Comparison of ENCODE assay signal across 1 cellular context in the genomic region with DNA sequence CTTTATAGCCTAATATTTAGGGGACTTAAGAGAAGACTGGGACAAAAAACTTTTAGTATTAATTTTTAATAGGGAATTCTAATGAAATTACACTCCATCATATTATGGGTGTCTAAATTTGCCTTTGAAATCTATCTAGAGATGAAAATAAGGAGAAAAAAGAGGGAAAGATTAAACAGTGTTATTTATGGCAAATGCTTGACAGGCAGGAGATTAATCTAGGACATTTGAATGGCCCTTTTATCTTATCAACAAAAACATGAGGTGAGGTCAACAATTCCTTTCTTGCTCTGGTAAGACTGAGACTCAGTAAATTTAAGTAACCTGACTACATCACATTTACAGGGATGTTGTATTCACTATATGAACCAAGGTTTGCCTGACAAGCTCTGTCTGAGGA.
A peak's percentile ranks its signal among the peaks of the same experiment; 100 is the strongest.
TF ChIP-seq lines count a peak whose summit lies in the region.

No MANE protein-coding gene starts in this region.

TF ChIP-seq in K562, 482 proteins besides CTCF, POLR2A, EP300 and RAD21 (continued from another document and continues in another):
- TF ChIP-seq MGA (IDR thresholded peaks at IDR 0.05) (no peak), STAT5A (IDR thresholded peaks at IDR 0.05; ENCODE audit: borderline replicate concordance, low read length) (no peak), KLF13 (tag; IDR thresholded peaks at IDR 0.05; ENCODE audit: borderline replicate concordance, low read depth) (no peak), RFX1 (IDR thresholded peaks at IDR 0.05) (no peak), MEIS2 (IDR thresholded peaks at IDR 0.05; ENCODE audit: partially characterized antibody) (peak; percentile 93), CREBBP (IDR thresholded peaks at IDR 0.05; ENCODE audit: low read depth, low read length) (no peak), HNRNPL (IDR thresholded peaks at IDR 0.05; ENCODE audit: low read depth, low read length) (no peak), MAFG (tag; conservative IDR thresholded peaks at IDR 0.05) (no peak), PPARD (CRISPR knock-in tag; IDR thresholded peaks at IDR 0.05) (no peak), PBX2 (CRISPR knock-in tag; IDR thresholded peaks at IDR 0.05; ENCODE audit: low read depth) (no peak), PBX2 (tag; conservative IDR thresholded peaks at IDR 0.05; ENCODE audit: low read depth) (peak; percentile 65), MCM2 (IDR thresholded peaks at IDR 0.05; ENCODE audit: low read depth) (no peak), ZBTB8A (IDR thresholded peaks at IDR 0.05; ENCODE audit: partially characterized antibody) (no peak), U2AF1 (optimal IDR thresholded peaks at IDR 0.05; ENCODE audit: low read depth, low read length) (no peak), MTA3 (IDR thresholded peaks at IDR 0.05; ENCODE audit: borderline replicate concordance) (no peak), PHTF2 (CRISPR knock-in tag; IDR thresholded peaks at IDR 0.05) (no peak), BCL6 (CRISPR knock-in tag; IDR thresholded peaks at IDR 0.05) (no peak), ZBTB17 (CRISPR knock-in tag; IDR thresholded peaks at IDR 0.05) (no peak), TAL1 (IDR thresholded peaks at IDR 0.05) (peak; percentile 37), TBP (optimal IDR thresholded peaks at IDR 0.05; ENCODE audit: low read depth, low read length) (no peak), PTRF (tag; IDR thresholded peaks at IDR 0.05) (no peak), HDGF (IDR thresholded peaks at IDR 0.05) (no peak), ZNF239 (CRISPR knock-in tag; IDR thresholded peaks at IDR 0.05) (no peak), CBFB (CRISPR knock-in tag; IDR thresholded peaks at IDR 0.05) (no peak), NFIC (IDR thresholded peaks at IDR 0.05) (no peak), TEAD4 (IDR thresholded peaks at IDR 0.05; ENCODE audit: low read length) (0 out of 2 replicates have a peak, but pooled peaks have one; percentile 25), TEAD4 (CRISPR knock-in tag; IDR thresholded peaks at IDR 0.05; ENCODE audit: borderline replicate concordance) (no peak), ZBTB1 (CRISPR knock-in tag; IDR thresholded peaks at IDR 0.05; ENCODE audit: borderline replicate concordance, low read depth) (no peak), BACH1 (tag; IDR thresholded peaks at IDR 0.05) (no peak), TFAM (CRISPR knock-in tag; conservative IDR thresholded peaks at IDR 0.05) (no peak), ZNF79 (CRISPR knock-in tag; IDR thresholded peaks at IDR 0.05; ENCODE audit: low read depth) (no peak), ARID1B (IDR thresholded peaks at IDR 0.05) (peak; percentile 76), TCFL5 (CRISPR knock-in tag; conservative IDR thresholded peaks at IDR 0.05) (no peak), RFX7 (CRISPR knock-in tag; IDR thresholded peaks at IDR 0.05) (no peak), HEY1 (CRISPR knock-in tag; IDR thresholded peaks at IDR 0.05; ENCODE audit: borderline replicate concordance) (no peak), SMARCB1 (IDR thresholded peaks at IDR 0.05; ENCODE audit: insufficient read length, low read depth) (no peak)
- TF ChIP-seq, protein P1, sequence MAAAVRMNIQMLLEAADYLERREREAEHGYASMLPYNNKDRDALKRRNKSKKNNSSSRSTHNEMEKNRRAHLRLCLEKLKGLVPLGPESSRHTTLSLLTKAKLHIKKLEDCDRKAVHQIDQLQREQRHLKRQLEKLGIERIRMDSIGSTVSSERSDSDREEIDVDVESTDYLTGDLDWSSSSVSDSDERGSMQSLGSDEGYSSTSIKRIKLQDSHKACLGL (CRISPR knock-in tag; IDR thresholded peaks at IDR 0.05; ENCODE audit: borderline replicate concordance, poor library complexity, severe bottlenecking), result no peak
- TF ChIP-seq, protein P2, sequence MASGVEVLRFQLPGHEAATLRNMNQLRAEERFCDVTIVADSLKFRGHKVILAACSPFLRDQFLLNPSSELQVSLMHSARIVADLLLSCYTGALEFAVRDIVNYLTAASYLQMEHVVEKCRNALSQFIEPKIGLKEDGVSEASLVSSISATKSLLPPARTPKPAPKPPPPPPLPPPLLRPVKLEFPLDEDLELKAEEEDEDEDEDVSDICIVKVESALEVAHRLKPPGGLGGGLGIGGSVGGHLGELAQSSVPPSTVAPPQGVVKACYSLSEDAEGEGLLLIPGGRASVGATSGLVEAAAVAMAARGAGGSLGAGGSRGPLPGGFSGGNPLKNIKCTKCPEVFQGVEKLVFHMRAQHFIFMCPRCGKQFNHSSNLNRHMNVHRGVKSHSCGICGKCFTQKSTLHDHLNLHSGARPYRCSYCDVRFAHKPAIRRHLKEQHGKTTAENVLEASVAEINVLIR (CRISPR knock-in tag; IDR thresholded peaks at IDR 0.05), result no peak
- TF ChIP-seq, protein P3, sequence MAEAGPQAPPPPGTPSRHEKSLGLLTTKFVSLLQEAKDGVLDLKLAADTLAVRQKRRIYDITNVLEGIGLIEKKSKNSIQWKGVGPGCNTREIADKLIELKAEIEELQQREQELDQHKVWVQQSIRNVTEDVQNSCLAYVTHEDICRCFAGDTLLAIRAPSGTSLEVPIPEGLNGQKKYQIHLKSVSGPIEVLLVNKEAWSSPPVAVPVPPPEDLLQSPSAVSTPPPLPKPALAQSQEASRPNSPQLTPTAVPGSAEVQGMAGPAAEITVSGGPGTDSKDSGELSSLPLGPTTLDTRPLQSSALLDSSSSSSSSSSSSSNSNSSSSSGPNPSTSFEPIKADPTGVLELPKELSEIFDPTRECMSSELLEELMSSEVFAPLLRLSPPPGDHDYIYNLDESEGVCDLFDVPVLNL (CRISPR knock-in tag; IDR thresholded peaks at IDR 0.05; ENCODE audit: low read depth), result no peak
- TF ChIP-seq, protein P4, sequence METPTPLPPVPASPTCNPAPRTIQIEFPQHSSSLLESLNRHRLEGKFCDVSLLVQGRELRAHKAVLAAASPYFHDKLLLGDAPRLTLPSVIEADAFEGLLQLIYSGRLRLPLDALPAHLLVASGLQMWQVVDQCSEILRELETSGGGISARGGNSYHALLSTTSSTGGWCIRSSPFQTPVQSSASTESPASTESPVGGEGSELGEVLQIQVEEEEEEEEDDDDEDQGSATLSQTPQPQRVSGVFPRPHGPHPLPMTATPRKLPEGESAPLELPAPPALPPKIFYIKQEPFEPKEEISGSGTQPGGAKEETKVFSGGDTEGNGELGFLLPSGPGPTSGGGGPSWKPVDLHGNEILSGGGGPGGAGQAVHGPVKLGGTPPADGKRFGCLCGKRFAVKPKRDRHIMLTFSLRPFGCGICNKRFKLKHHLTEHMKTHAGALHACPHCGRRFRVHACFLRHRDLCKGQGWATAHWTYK (CRISPR knock-in tag; IDR thresholded peaks at IDR 0.05), result no peak
- TF ChIP-seq, protein P5, sequence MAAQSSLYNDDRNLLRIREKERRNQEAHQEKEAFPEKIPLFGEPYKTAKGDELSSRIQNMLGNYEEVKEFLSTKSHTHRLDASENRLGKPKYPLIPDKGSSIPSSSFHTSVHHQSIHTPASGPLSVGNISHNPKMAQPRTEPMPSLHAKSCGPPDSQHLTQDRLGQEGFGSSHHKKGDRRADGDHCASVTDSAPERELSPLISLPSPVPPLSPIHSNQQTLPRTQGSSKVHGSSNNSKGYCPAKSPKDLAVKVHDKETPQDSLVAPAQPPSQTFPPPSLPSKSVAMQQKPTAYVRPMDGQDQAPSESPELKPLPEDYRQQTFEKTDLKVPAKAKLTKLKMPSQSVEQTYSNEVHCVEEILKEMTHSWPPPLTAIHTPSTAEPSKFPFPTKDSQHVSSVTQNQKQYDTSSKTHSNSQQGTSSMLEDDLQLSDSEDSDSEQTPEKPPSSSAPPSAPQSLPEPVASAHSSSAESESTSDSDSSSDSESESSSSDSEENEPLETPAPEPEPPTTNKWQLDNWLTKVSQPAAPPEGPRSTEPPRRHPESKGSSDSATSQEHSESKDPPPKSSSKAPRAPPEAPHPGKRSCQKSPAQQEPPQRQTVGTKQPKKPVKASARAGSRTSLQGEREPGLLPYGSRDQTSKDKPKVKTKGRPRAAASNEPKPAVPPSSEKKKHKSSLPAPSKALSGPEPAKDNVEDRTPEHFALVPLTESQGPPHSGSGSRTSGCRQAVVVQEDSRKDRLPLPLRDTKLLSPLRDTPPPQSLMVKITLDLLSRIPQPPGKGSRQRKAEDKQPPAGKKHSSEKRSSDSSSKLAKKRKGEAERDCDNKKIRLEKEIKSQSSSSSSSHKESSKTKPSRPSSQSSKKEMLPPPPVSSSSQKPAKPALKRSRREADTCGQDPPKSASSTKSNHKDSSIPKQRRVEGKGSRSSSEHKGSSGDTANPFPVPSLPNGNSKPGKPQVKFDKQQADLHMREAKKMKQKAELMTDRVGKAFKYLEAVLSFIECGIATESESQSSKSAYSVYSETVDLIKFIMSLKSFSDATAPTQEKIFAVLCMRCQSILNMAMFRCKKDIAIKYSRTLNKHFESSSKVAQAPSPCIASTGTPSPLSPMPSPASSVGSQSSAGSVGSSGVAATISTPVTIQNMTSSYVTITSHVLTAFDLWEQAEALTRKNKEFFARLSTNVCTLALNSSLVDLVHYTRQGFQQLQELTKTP (IDR thresholded peaks at IDR 0.05; ENCODE audit: low read depth in 1 of 2, partially characterized antibody in 2 of 2), result no peak
